ENCODE assay signal across 7 cellular contexts in genomic region chr17:64129515-64129764, GRCh38. TPM values are rescaled to one million over a fixed set of nuclear protein-coding genes. Genes with fewer than 3 reads are reported as not detected.
A peak's percentile ranks its signal among the peaks of the same experiment; 100 is the strongest.
DNase-seq lines count a peak whose midpoint lies in the region; ATAC-seq and TF ChIP-seq lines count a peak whose summit lies in the region.

No MANE protein-coding gene starts in this region.

- H3K4me2 ChIP-seq in GM23338 (peak overlapping the region; percentile 91), skeletal muscle satellite cell (ENCODE audit: low read length) (peak overlapping the region; percentile 91)

- H3K27me3 Mint-ChIP-seq in GM23338 (ENCODE audit: insufficient read depth, low read depth, poor library complexity), result peaks cover 18% of the 10 kb centered on the region

- peak overlapping the region; percentile 76 for H3K4me3 Mint-ChIP-seq in GM23338

- H3K27me3 ChIP-seq in GM23338 (ENCODE audit: insufficient read depth) (peaks cover 30% of the 10 kb centered on the region), RWPE2 (ENCODE audit: insufficient read depth, poor library complexity, severe bottlenecking) (no peaks in the 10 kb centered on the region), skeletal muscle satellite cell (ENCODE audit: control insufficient read depth, insufficient read depth, low read length) (no peaks in the 10 kb centered on the region)

- no peaks in the 10 kb centered on the region for H3K9me3 Mint-ChIP-seq in GM23338

- H3K4me3 ChIP-seq in GM23338, result peak overlapping the region; percentile 84
- H3K4me3 ChIP-seq in RWPE2 (ENCODE audit: severe bottlenecking), result peak overlapping the region; percentile 92
- H3K4me3 ChIP-seq in foreskin fibroblast (ENCODE audit: low read depth in 1 of 2, low read length in 2 of 2), result peak overlapping the region; percentile 76 to 80
- H3K4me3 ChIP-seq in skeletal muscle satellite cell (ENCODE audit: low read length), result peak overlapping the region; percentile 89

- peaks cover 8% of the 10 kb centered on the region; the same call in 1 of the 2 replicates for H3K79me2 ChIP-seq in GM23338 (replicated peaks; ENCODE audit: insufficient read depth)

- H3K36me3 Mint-ChIP-seq in GM23338 (ENCODE audit: low read depth), result peaks cover 2% of the 10 kb centered on the region; the same call in 1 of the 3 replicates

- H3K27ac ChIP-seq in GM23338 (ENCODE audit: low read depth) (no peak overlapping the region), RWPE2 (ENCODE audit: poor library complexity, severe bottlenecking) (peak overlapping the region; percentile 60)

- DNase-seq in GM23338 (ENCODE audit: low spot score) (peak; percentile 45), RWPE2 (ENCODE audit: low spot score) (no peak), foreskin fibroblast (no peak), KG1 (lab: John Stamatoyannopoulos, UW) (no peak), NCI-H146 treated with DMSO at 0.1 percent for 48 hours (lab: John Stamatoyannopoulos, UW; ENCODE audit: unreplicated experiment) (no peak)
- DNase-seq in stimulated activated naive CD4-positive, alpha-beta T cell treated with Interleukin-2 at 50 U/mL for 16 hours (lab: John Stamatoyannopoulos, UW), result no peak

- peak overlapping the region; percentile 1; the same call in 1 of the 2 replicates for H2AFZ ChIP-seq in GM23338

- TF ChIP-seq CTCF in GM23338 (conservative IDR thresholded peaks at IDR 0.05; ENCODE audit: low read depth in 2 of 2), result no peak
- TF ChIP-seq CTCF in RWPE2 (IDR thresholded peaks at IDR 0.05; ENCODE audit: poor library complexity, severe bottlenecking), result no peak
- TF ChIP-seq CTCF in foreskin fibroblast (IDR thresholded peaks at IDR 0.05; ENCODE audit: low read depth, low read length), result no peak

- H3K4me1 ChIP-seq in GM23338 (ENCODE audit: insufficient read depth), result peaks cover 16% of the 10 kb centered on the region
- peaks cover 27% of the 10 kb centered on the region for H3K4me1 ChIP-seq in RWPE2 (ENCODE audit: insufficient read depth, poor library complexity, severe bottlenecking)
- H3K4me1 ChIP-seq in skeletal muscle satellite cell (ENCODE audit: control insufficient read depth, insufficient read depth, low read length), result peaks cover 38% of the 10 kb centered on the region

- H3K27ac Mint-ChIP-seq in GM23338, result no peak overlapping the region

- H3K9me3 ChIP-seq in RWPE2 (ENCODE audit: severe bottlenecking), result no peaks in the 10 kb centered on the region
- no peaks in the 10 kb centered on the region for H3K9me3 ChIP-seq in skeletal muscle satellite cell (replicated peaks; ENCODE audit: low read length)

- H4K20me1 ChIP-seq in GM23338 (replicated peaks; ENCODE audit: insufficient read depth), result peaks cover 8% of the 10 kb centered on the region; the same call in 1 of the 2 replicates

- no peaks in the 10 kb centered on the region for H3K9me2 ChIP-seq in GM23338 (ENCODE audit: insufficient read depth)

- H3K36me3 ChIP-seq in GM23338 (ENCODE audit: insufficient read depth) (no peaks in the 10 kb centered on the region), RWPE2 (ENCODE audit: low read depth) (peaks cover 1% of the 10 kb centered on the region; the same call in 1 of the 2 replicates), skeletal muscle satellite cell (ENCODE audit: insufficient read depth, low read length) (no peaks in the 10 kb centered on the region)

- H3K9ac ChIP-seq in skeletal muscle satellite cell (ENCODE audit: low read depth, low read length), result peak overlapping the region; percentile 94

- no peak; the same call in 1 of the 3 replicates for ATAC-seq in GM23338
- no peak for ATAC-seq in RWPE2 (ENCODE audit: low read depth)

- H3K4me1 Mint-ChIP-seq in GM23338, result peaks cover 9% of the 10 kb centered on the region

- H3F3A ChIP-seq in GM23338 (replicated peaks; ENCODE audit: low read depth), result peaks cover 4% of the 10 kb centered on the region; the same call in 1 of the 2 replicates

TF ChIP-seq in GM23338, 12 proteins besides CTCF, POLR2A, EP300 and RAD21 (continues in another document):
- TF ChIP-seq CREB1 (CRISPR knock-in tag; IDR thresholded peaks at IDR 0.05; ENCODE audit: low read depth) (no peak), EZH2 (IDR thresholded peaks at IDR 0.05; ENCODE audit: low read depth, unreplicated experiment) (no peak), POLR2AphosphoS5 (IDR thresholded peaks at IDR 0.05; ENCODE audit: low read depth) (no peak), ZNF331 (CRISPR knock-in tag; IDR thresholded peaks at IDR 0.05; ENCODE audit: low read depth) (no peak), NANOG (IDR thresholded peaks at IDR 0.05; ENCODE audit: borderline replicate concordance) (no peak)
- TF ChIP-seq, protein P1, sequence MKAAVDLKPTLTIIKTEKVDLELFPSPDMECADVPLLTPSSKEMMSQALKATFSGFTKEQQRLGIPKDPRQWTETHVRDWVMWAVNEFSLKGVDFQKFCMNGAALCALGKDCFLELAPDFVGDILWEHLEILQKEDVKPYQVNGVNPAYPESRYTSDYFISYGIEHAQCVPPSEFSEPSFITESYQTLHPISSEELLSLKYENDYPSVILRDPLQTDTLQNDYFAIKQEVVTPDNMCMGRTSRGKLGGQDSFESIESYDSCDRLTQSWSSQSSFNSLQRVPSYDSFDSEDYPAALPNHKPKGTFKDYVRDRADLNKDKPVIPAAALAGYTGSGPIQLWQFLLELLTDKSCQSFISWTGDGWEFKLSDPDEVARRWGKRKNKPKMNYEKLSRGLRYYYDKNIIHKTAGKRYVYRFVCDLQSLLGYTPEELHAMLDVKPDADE (IDR thresholded peaks at IDR 0.05), result no peak
- TF ChIP-seq, protein P2, sequence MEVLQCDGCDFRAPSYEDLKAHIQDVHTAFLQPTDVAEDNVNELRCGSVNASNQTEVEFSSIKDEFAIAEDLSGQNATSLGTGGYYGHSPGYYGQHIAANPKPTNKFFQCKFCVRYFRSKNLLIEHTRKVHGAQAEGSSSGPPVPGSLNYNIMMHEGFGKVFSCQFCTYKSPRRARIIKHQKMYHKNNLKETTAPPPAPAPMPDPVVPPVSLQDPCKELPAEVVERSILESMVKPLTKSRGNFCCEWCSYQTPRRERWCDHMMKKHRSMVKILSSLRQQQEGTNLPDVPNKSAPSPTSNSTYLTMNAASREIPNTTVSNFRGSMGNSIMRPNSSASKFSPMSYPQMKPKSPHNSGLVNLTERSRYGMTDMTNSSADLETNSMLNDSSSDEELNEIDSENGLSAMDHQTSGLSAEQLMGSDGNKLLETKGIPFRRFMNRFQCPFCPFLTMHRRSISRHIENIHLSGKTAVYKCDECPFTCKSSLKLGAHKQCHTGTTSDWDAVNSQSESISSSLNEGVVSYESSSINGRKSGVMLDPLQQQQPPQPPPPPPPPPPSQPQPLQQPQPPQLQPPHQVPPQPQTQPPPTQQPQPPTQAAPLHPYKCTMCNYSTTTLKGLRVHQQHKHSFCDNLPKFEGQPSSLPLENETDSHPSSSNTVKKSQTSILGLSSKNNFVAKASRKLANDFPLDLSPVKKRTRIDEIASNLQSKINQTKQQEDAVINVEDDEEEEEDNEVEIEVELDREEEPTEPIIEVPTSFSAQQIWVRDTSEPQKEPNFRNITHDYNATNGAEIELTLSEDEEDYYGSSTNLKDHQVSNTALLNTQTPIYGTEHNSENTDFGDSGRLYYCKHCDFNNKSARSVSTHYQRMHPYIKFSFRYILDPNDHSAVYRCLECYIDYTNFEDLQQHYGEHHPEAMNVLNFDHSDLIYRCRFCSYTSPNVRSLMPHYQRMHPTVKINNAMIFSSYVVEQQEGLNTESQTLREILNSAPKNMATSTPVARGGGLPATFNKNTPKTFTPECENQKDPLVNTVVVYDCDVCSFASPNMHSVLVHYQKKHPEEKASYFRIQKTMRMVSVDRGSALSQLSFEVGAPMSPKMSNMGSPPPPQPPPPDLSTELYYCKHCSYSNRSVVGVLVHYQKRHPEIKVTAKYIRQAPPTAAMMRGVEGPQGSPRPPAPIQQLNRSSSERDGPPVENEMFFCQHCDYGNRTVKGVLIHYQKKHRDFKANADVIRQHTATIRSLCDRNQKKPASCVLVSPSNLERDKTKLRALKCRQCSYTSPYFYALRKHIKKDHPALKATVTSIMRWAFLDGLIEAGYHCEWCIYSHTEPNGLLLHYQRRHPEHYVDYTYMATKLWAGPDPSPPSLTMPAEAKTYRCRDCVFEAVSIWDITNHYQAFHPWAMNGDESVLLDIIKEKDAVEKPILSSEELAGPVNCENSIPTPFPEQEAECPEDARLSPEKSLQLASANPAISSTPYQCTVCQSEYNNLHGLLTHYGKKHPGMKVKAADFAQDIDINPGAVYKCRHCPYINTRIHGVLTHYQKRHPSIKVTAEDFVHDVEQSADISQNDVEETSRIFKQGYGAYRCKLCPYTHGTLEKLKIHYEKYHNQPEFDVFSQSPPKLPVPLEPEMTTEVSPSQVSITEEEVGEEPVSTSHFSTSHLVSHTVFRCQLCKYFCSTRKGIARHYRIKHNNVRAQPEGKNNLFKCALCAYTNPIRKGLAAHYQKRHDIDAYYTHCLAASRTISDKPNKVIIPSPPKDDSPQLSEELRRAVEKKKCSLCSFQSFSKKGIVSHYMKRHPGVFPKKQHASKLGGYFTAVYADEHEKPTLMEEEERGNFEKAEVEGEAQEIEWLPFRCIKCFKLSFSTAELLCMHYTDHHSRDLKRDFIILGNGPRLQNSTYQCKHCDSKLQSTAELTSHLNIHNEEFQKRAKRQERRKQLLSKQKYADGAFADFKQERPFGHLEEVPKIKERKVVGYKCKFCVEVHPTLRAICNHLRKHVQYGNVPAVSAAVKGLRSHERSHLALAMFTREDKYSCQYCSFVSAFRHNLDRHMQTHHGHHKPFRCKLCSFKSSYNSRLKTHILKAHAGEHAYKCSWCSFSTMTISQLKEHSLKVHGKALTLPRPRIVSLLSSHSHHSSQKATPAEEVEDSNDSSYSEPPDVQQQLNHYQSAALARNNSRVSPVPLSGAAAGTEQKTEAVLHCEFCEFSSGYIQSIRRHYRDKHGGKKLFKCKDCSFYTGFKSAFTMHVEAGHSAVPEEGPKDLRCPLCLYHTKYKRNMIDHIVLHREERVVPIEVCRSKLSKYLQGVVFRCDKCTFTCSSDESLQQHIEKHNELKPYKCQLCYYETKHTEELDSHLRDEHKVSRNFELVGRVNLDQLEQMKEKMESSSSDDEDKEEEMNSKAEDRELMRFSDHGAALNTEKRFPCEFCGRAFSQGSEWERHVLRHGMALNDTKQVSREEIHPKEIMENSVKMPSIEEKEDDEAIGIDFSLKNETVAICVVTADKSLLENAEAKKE (CRISPR knock-in tag; IDR thresholded peaks at IDR 0.05), result no peak

RNA-seq across cellular contexts. Expression of gene ERN1, which starts 0.5 kb away (rescaled TPM):
- total RNA-seq in GM23338 (2014; rRNA removed; shearing (Covaris generic)), result 4.1 and 5.9 TPM in 2 replicates
- 4.2 and 7.5 TPM in 2 replicates for polyA plus RNA-seq in GM23338 (2016; fragmentation: Nextera tagmentation; extraction: Ambion mirVana)
- 5.5 and 9.4 TPM in 2 replicates for total RNA-seq in skeletal muscle satellite cell (2012; rRNA removed)
